ENCODE assay signal across 1 cellular context in genomic region chr19:44499962-44500949, GRCh38.
TF ChIP-seq lines count a peak whose summit lies in the region.

Gene ZNF180, minus strand, starts transcription at chr19:44500522. Its CDS starts 3,188 bp downstream, at chr19:44497334.

TF ChIP-seq in IMR-90, 13 proteins besides CTCF, POLR2A, EP300 and RAD21 (continued from another document):
- TF ChIP-seq USF2 (IDR thresholded peaks at IDR 0.05; ENCODE audit: low read depth, low read length) = peak; percentile 34; the same call in 1 of the 2 replicates
- peak; percentile 8 for TF ChIP-seq RCOR1 (IDR thresholded peaks at IDR 0.05; ENCODE audit: insufficient replicate concordance, low read length)
- TF ChIP-seq MAFK (IDR thresholded peaks at IDR 0.05; ENCODE audit: low read depth, low read length) = no peak
- peak; percentile 81 for TF ChIP-seq MAZ (IDR thresholded peaks at IDR 0.05; ENCODE audit: borderline replicate concordance, low read depth, low read length)
- TF ChIP-seq CEBPB (IDR thresholded peaks at IDR 0.05; ENCODE audit: low read depth, low read length) = peak; percentile 59
